In genomic region chr13:20140487-20140886, GRCh38 we compare ENCODE assay signal across 1 cellular context.
TF ChIP-seq lines count a peak whose summit lies in the region.

No MANE protein-coding gene starts in this region.

TF ChIP-seq in IMR-90, 13 proteins besides CTCF, POLR2A, EP300 and RAD21:
- TF ChIP-seq ELK1 (IDR thresholded peaks at IDR 0.05; ENCODE audit: borderline replicate concordance, low read depth, low read length), result no peak
- TF ChIP-seq BHLHE40 (IDR thresholded peaks at IDR 0.05; ENCODE audit: low read depth, low read length), result no peak
- TF ChIP-seq MXI1 (IDR thresholded peaks at IDR 0.05; ENCODE audit: borderline replicate concordance, low read depth, low read length), result no peak
- no peak for TF ChIP-seq NFE2L2 (IDR thresholded peaks at IDR 0.05; ENCODE audit: low read depth, low read length)
- TF ChIP-seq RCOR1 (IDR thresholded peaks at IDR 0.05; ENCODE audit: insufficient replicate concordance, low read length), result no peak
- no peak for TF ChIP-seq RFX5 (IDR thresholded peaks at IDR 0.05; ENCODE audit: low read depth, low read length)
- TF ChIP-seq USF2 (IDR thresholded peaks at IDR 0.05; ENCODE audit: low read depth, low read length), result no peak
- TF ChIP-seq FOS (IDR thresholded peaks at IDR 0.05; ENCODE audit: low read depth, low read length), result no peak
